ENCODE assay signal across 8 cellular contexts in the genomic region with DNA sequence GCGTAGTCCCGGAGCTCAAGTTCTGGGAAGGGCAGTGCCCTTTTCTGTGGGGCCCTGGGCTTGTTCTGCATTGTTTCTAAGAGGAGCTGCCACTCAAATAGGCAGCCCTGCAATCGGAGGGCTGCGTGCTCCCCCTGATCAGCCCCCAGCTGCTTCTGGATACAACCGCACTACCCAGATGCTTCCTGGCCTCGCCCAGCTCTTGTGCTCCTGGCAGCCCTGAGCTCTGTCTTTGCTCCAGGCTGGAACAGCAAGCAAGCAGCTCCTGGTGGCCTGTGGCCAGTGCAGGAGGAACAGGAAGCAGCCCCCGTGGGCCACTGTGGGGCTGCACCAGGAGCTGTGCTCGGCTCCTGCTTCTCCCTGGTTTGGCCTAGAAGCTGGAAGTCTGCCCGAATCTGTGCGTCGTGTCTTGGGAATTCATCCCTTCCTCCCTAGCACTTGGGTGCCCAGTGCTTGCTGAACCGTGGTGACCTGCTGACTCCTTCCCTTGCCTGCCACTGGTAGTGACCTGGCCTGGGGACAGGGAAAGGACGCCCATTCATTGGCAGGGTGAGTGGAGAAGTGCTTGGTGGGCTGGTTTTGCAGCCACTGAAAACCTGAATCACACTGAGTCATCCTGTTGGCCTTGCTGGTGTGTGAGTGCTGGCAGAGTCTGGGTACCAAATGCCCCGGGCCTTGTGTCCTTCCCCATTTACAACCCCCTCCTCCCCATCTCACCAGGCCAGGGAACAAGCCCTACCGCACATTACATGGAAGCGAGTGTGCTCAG. TPM values are rescaled to one million over a fixed set of nuclear protein-coding genes. Genes with fewer than 3 reads are reported as not detected.
DNase-seq lines count a peak whose midpoint lies in the region; ATAC-seq and TF ChIP-seq lines count a peak whose summit lies in the region.

No MANE protein-coding gene starts in this region.

- H3K9ac ChIP-seq in skeletal muscle tissue (ENCODE audit: low read depth in 1 of 3, low read length in 3 of 3), result peak overlapping the region; percentile 57 to 79 (median 67)

- H3K4me1 ChIP-seq in right atrium auricular region (peaks cover 0 to 30% of the 10 kb centered on the region in 2 donors), skeletal muscle tissue (ENCODE audit: control insufficient read depth in 3 of 3, insufficient read depth in 3 of 3, low read length in 3 of 3) (peaks cover 32 to 54% (median 48%) of the 10 kb centered on the region in 3 donors)

- TF ChIP-seq CTCF in right atrium auricular region (IDR thresholded peaks at IDR 0.05), result no peak

- DNase-seq in H4 (ENCODE audit: low spot score) (peak; percentile 40), UCSD-AML1 (lab: John Stamatoyannopoulos, UW; ENCODE audit: unreplicated experiment) (peak; percentile 87), right atrium auricular region (ENCODE audit: low spot score) (no peak), SW480 (ENCODE audit: low spot score) (no peak)
- DNase-seq in activated CD4-positive, alpha-beta T cell treated with anti-CD3 and anti-CD28 coated beads, Interleukin-2, amount 50 U/mL, for 4 hours, result no peak

- no peak for ATAC-seq in GM19463 (IDR thresholded peaks at IDR 0.05; ENCODE audit: unreplicated experiment)
- ATAC-seq in HG02623 (IDR thresholded peaks at IDR 0.05; ENCODE audit: unreplicated experiment), result no peak

- H3K27ac ChIP-seq in right atrium auricular region, result peak overlapping the region; percentile 80 to 87
- peak overlapping the region; percentile 89 for H3K27ac ChIP-seq in skeletal muscle tissue (ENCODE audit: low read depth, low read length)

- H3K4me3 ChIP-seq in right atrium auricular region, result no peak overlapping the region
- H3K4me3 ChIP-seq in skeletal muscle tissue (ENCODE audit: low read length in 3 of 3), result peak overlapping the region; percentile 28 to 68 (median 61)

- no peaks in the 10 kb centered on the region for H3K27me3 ChIP-seq in right atrium auricular region
- no peaks in the 10 kb centered on the region for H3K27me3 ChIP-seq in skeletal muscle tissue (ENCODE audit: control insufficient read depth in 3 of 3, insufficient read depth in 3 of 3, low read length in 3 of 3)

- H3K36me3 ChIP-seq in right atrium auricular region (no peaks in the 10 kb centered on the region), skeletal muscle tissue (ENCODE audit: control insufficient read depth in 3 of 3, insufficient read depth in 3 of 3, low read length in 3 of 3) (no peaks in the 10 kb centered on the region)

- H3K9me3 ChIP-seq in right atrium auricular region (no peaks in the 10 kb centered on the region), skeletal muscle tissue (ENCODE audit: control insufficient read depth in 3 of 3, low read length in 3 of 3) (no peaks in the 10 kb centered on the region)

RNA-seq across cellular contexts. Expression of gene NTSR2, which starts 27.3 kb away (rescaled TPM):
- total RNA-seq in H4 (2014; rRNA removed; shearing (Covaris generic)), result not detected in 2 replicates
- total RNA-seq in right atrium auricular region (not detected), skeletal muscle tissue (not detected)

RNA-seq across cellular contexts. Expression of gene LPIN1, which starts 49.1 kb away (rescaled TPM):
- 21.1 and 27.9 TPM in 2 replicates for total RNA-seq in H4 (2014; rRNA removed; shearing (Covaris generic))
- total RNA-seq in right atrium auricular region (10 to 100 TPM; 21.0 to 27.4 TPM), skeletal muscle tissue (18.8 TPM)

Comparison
In these comparisons a context has a peak if more than half of its experiments do, and no peak if none do; other contexts are left out.
1. DNase-seq: peak in H4 (single experiment) and UCSD-AML1 (single experiment); none in right atrium auricular region (single experiment), activated CD4-positive, alpha-beta T cell treated with anti-CD3 and anti-CD28 coated beads, Interleukin-2, amount 50 U/mL, for 4 hours (0 of 2) and SW480 (single experiment).
2. H3K4me3 ChIP-seq: peak in skeletal muscle tissue (3 of 3); none in right atrium auricular region (0 of 2).